Comparison of ENCODE assay signal across 33 cellular contexts in genomic region chr12:12908252-12908651, GRCh38. TPM values are rescaled to one million over a fixed set of nuclear protein-coding genes. Genes with fewer than 3 reads are reported as not detected.
"Had no signal": no experiment of that assay in that cellular context is flagged by ENCODE, and none has a peak within 500 bp of the region (broad histone marks: within the 10 kb centered on the region; RNA-seq: fewer than 3 reads in every experiment).

No MANE protein-coding gene starts in this region.

- H3K27ac ChIP-seq: cardiac muscle cell, RWPE1 had no signal

- ATAC-seq: activated CD4-positive, alpha-beta T cell treated with anti-CD3 and anti-CD28 coated beads for 36 hours; activated CD4-positive, CD25-positive, alpha-beta regulatory T cell treated with anti-CD3 and anti-CD28 coated beads, Interleukin-2, amount 50 U/mL, for 24 hours; activated CD8-positive, alpha-beta T cell treated with anti-CD3 and anti-CD28 coated beads, Interleukin-2, amount 10 ng/mL, durations not matched to agents 7 days and 5 days; Right ventricle myocardium inferior; WTC11 had no signal

- H3K36me3 Mint-ChIP-seq: activated naive CD4-positive, alpha-beta T cell treated with anti-CD3 and anti-CD28 coated beads, Interleukin-2, amount 50 U/mL, for 24 hours; activated naive CD8-positive, alpha-beta T cell treated with anti-CD3 and anti-CD28 coated beads, Interleukin-2, amount 10 ng/mL, durations not matched to agents 7 days and 5 days; WTC11 had no signal

- H3K4me3 Mint-ChIP-seq: activated CD4-positive, alpha-beta T cell treated with anti-CD3 and anti-CD28 coated beads for 36 hours; activated CD4-positive, alpha-beta T cell treated with anti-CD3 and anti-CD28 coated beads, Interleukin-2, amount 10 ng/mL, durations not matched to agents 7 days and 5 days; activated CD8-positive, alpha-beta T cell treated with anti-CD3 and anti-CD28 coated beads, Interleukin-2, amount 10 ng/mL, durations not matched to agents 7 days and 5 days; activated naive CD4-positive, alpha-beta T cell treated with anti-CD3 and anti-CD28 coated beads, Interleukin-2, amount 50 U/mL, for 24 hours; activated naive CD8-positive, alpha-beta T cell treated with anti-CD3 and anti-CD28 coated beads, Interleukin-2, amount 10 ng/mL, durations not matched to agents 7 days and 5 days; activated T-cell treated with anti-CD3 and anti-CD28 coated beads, Interleukin-2, amount 50 U/mL, for 24 hours; central memory CD8-positive, alpha-beta T cell; WTC11 had no signal

- H3K27me3 Mint-ChIP-seq: activated CD4-positive, alpha-beta T cell treated with anti-CD3 and anti-CD28 coated beads for 36 hours; activated naive CD4-positive, alpha-beta T cell treated with anti-CD3 and anti-CD28 coated beads, Interleukin-2, amount 50 U/mL, for 24 hours had no signal

- H3K27ac Mint-ChIP-seq: activated CD4-positive, alpha-beta T cell treated with anti-CD3 and anti-CD28 coated beads for 36 hours; activated CD4-positive, alpha-beta T cell treated with anti-CD3 and anti-CD28 coated beads, Interleukin-2, amount 10 ng/mL, durations not matched to agents 7 days and 5 days; activated CD8-positive, alpha-beta T cell treated with anti-CD3 and anti-CD28 coated beads, Interleukin-2, amount 10 ng/mL, durations not matched to agents 7 days and 5 days; activated naive CD4-positive, alpha-beta T cell treated with anti-CD3 and anti-CD28 coated beads, Interleukin-2, amount 50 U/mL, for 24 hours; activated naive CD8-positive, alpha-beta T cell treated with anti-CD3 and anti-CD28 coated beads, Interleukin-2, amount 10 ng/mL, durations not matched to agents 7 days and 5 days; activated T-cell treated with anti-CD3 and anti-CD28 coated beads, Interleukin-2, amount 50 U/mL, for 24 hours; activated T-helper 2 cell treated with anti-CD3 and anti-CD28 coated beads, Interferon-gamma antibody, Interleukin-2, Interleukin-4, amounts not matched to agents 10 μg/mL and 5 μg/mL and 100 μg/mL, durations not matched to agents 14 hours and 24 hours and 36 hours; WTC11 had no signal

- DNase-seq: activated CD4-positive, alpha-beta T cell treated with anti-CD3 and anti-CD28 coated beads for 36 hours; activated CD4-positive, alpha-beta T cell treated with anti-CD3 and anti-CD28 coated beads, Interleukin-2, amount 10 ng/mL, durations not matched to agents 7 days and 5 days; activated CD4-positive, alpha-beta T cell treated with anti-CD3 and anti-CD28 coated beads, Interleukin-2, amount 50 U/mL, for 48 hours; activated CD8-positive, alpha-beta T cell treated with anti-CD3 and anti-CD28 coated beads, Interleukin-2, amount 10 ng/mL, durations not matched to agents 7 days and 5 days; activated gamma-delta T cell; activated naive CD4-positive, alpha-beta T cell treated with Interleukin-2 at 50 U/mL for 16 hours; activated naive CD8-positive, alpha-beta T cell treated with anti-CD3 and anti-CD28 coated beads, Interleukin-2, amount 10 ng/mL, durations not matched to agents 7 days and 5 days; activated T-cell treated with anti-CD3 and anti-CD28 coated beads, Interleukin-2, amount 50 U/mL, for 24 hours; amygdala; NCI-H1092 treated with DMSO at 0.1 percent for 48 hours; NCI-H1417; NCI-H146; NCI-H187; NCI-H2081; NCI-H345; NCI-H524 treated with DMSO at 0.1 percent for 48 hours; SIG-M5; SW 1271; T-helper 1 cell; T-helper 2 cell; T-helper 9 cell had no signal

- H3K36me3 ChIP-seq: cardiac muscle cell had no signal

- H3K27me3 ChIP-seq: ascending aorta, cardiac muscle cell, Peyer's patch had no signal

- H3K4me3 ChIP-seq: ascending aorta, cardiac muscle cell, Peyer's patch had no signal

- H3K9me3 ChIP-seq: ascending aorta, Peyer's patch had no signal

- H3K9me3 Mint-ChIP-seq: activated CD4-positive, alpha-beta T cell treated with anti-CD3 and anti-CD28 coated beads, Interleukin-2, amount 10 ng/mL, durations not matched to agents 7 days and 5 days; activated naive CD4-positive, alpha-beta T cell treated with anti-CD3 and anti-CD28 coated beads, Interleukin-2, amount 50 U/mL, for 24 hours; activated naive CD8-positive, alpha-beta T cell treated with anti-CD3 and anti-CD28 coated beads, Interleukin-2, amount 10 ng/mL, durations not matched to agents 7 days and 5 days; activated T-cell treated with anti-CD3 and anti-CD28 coated beads, Interleukin-2, amount 50 U/mL, for 24 hours; activated T-helper 2 cell treated with anti-CD3 and anti-CD28 coated beads, Interferon-gamma antibody, Interleukin-2, Interleukin-4, amounts not matched to agents 10 μg/mL and 5 μg/mL and 100 μg/mL, durations not matched to agents 14 hours and 24 hours and 36 hours; central memory CD8-positive, alpha-beta T cell; WTC11 had no signal

RNA-seq across cellular contexts. Expression of gene GPRC5A, which starts 16.9 kb away (rescaled TPM):
- total RNA-seq: activated CD8-positive, alpha-beta T cell treated with anti-CD3 and anti-CD28 coated beads, Interleukin-2, amount 10 ng/mL, durations not matched to agents 7 days and 5 days; activated naive CD8-positive, alpha-beta T cell treated with anti-CD3 and anti-CD28 coated beads, Interleukin-2, amount 10 ng/mL, durations not matched to agents 7 days and 5 days; activated T-helper 2 cell treated with anti-CD3 and anti-CD28 coated beads, Interferon-gamma antibody, Interleukin-2, Interleukin-4, amounts not matched to agents 10 μg/mL and 5 μg/mL and 100 μg/mL, durations not matched to agents 14 hours and 24 hours and 36 hours had no signal

RNA-seq across cellular contexts. Expression of gene GPRC5D, which starts 43.7 kb away (rescaled TPM):
- total RNA-seq: activated CD4-positive, alpha-beta T cell treated with anti-CD3 and anti-CD28 coated beads for 36 hours; activated CD8-positive, alpha-beta T cell treated with anti-CD3 and anti-CD28 coated beads, Interleukin-2, amount 10 ng/mL, durations not matched to agents 7 days and 5 days; activated naive CD8-positive, alpha-beta T cell treated with anti-CD3 and anti-CD28 coated beads, Interleukin-2, amount 10 ng/mL, durations not matched to agents 7 days and 5 days; activated T-helper 2 cell treated with anti-CD3 and anti-CD28 coated beads, Interferon-gamma antibody, Interleukin-2, Interleukin-4, amounts not matched to agents 10 μg/mL and 5 μg/mL and 100 μg/mL, durations not matched to agents 14 hours and 24 hours and 36 hours; ascending aorta; cardiac muscle cell; M059J; NCI-H460; Right ventricle myocardium inferior had no signal
